33 cellular contexts compared by ENCODE assay signal in genomic region chr16:50986453-50986852, GRCh38.
DNase-seq lines count a peak whose midpoint lies in the region; ATAC-seq, FAIRE-seq and TF ChIP-seq lines count a peak whose summit lies in the region.
"Had no signal": no experiment of that assay in that cellular context is flagged by ENCODE, and none has a peak within 500 bp of the region (broad histone marks: within the 10 kb centered on the region; RNA-seq: fewer than 3 reads in every experiment).

No MANE protein-coding gene starts in this region.

- TF ChIP-seq POLR2A in HepG2 (IDR thresholded peaks at IDR 0.05; ENCODE audit: insufficient read depth in 1 of 2, low read depth in 2 of 2, low read length in 2 of 2), result no peak
- no peak for TF ChIP-seq POLR2A in right lobe of liver (IDR thresholded peaks at IDR 0.05)

- H3K4me1 Mint-ChIP-seq in activated naive CD8-positive, alpha-beta T cell treated with anti-CD3 and anti-CD28 coated beads for 36 hours, result no peaks in the 10 kb centered on the region
- H3K4me1 Mint-ChIP-seq: B cell; CD4-positive, alpha-beta memory T cell; CD4-positive, CD25-positive, alpha-beta regulatory T cell; CD8-positive, alpha-beta memory T cell had no signal

- H3K9ac ChIP-seq in HepG2 (ENCODE audit: insufficient read depth, low read depth, low read length), result no peak overlapping the region
- H3K9ac ChIP-seq: BLaER1; BLaER1 treated with 17β-estradiol and CSF1 and Interleukin-3, amounts not matched to agents 10 nM and 100 nM had no signal

- no peaks in the 10 kb centered on the region for H4K20me1 ChIP-seq in HepG2 (ENCODE audit: insufficient read depth, low read length)
- H4K20me1 ChIP-seq: BLaER1; BLaER1 treated with 17β-estradiol and CSF1 and Interleukin-3, amounts not matched to agents 10 nM and 100 nM had no signal

- DNase-seq in HepG2 (ENCODE audit: low spot score) (no peak), right lobe of liver (no peak)
- no peak for DNase-seq in activated naive CD8-positive, alpha-beta T cell treated with anti-CD3 and anti-CD28 coated beads for 36 hours
- DNase-seq: 8988T; ACHN; AML-193; BE2C; C1 segment of cervical spinal cord; Caco-2; Calu3; CD4-positive, alpha-beta memory T cell; CD4-positive, alpha-beta T cell; CD4-positive, CD25-positive, alpha-beta regulatory T cell; CD8-positive, alpha-beta memory T cell; CD8-positive, alpha-beta T cell; COR-L47; DMS 273 treated with DMSO at 0.1 percent for 48 hours; DMS153; DMS53; DMS79; DMS79 treated with DMSO at 0.1 percent for 48 hours; DND-41; EL had no signal

- H3K27ac Mint-ChIP-seq in activated naive CD8-positive, alpha-beta T cell treated with anti-CD3 and anti-CD28 coated beads for 36 hours, result no peak overlapping the region
- H3K27ac Mint-ChIP-seq: B cell; CD14-positive monocyte; CD4-positive, alpha-beta memory T cell; CD4-positive, alpha-beta T cell; CD4-positive, CD25-positive, alpha-beta regulatory T cell; CD8-positive, alpha-beta memory T cell; CD8-positive, alpha-beta T cell had no signal

- no peaks in the 10 kb centered on the region for H3K27me3 ChIP-seq in HepG2 (ENCODE audit: control insufficient read depth in 1 of 2, insufficient read depth in 2 of 2, low read length in 2 of 2)
- no peaks in the 10 kb centered on the region for H3K27me3 ChIP-seq in right lobe of liver
- H3K27me3 ChIP-seq: BE2C; BLaER1; BLaER1 treated with 17β-estradiol and CSF1 and Interleukin-3, amounts not matched to agents 10 nM and 100 nM had no signal

- H3K36me3 ChIP-seq in HepG2 (replicated peaks in 1 of 2; ENCODE audit: control insufficient read depth in 1 of 2, insufficient read depth in 2 of 2, low read length in 2 of 2) (no peaks in the 10 kb centered on the region), right lobe of liver (no peaks in the 10 kb centered on the region), HEK293 (ENCODE audit: control insufficient read depth in 2 of 2, insufficient read depth in 1 of 2, low read length in 2 of 2) (no peaks in the 10 kb centered on the region)
- H3K36me3 ChIP-seq: BE2C; BLaER1; BLaER1 treated with 17β-estradiol and CSF1 and Interleukin-3, amounts not matched to agents 10 nM and 100 nM had no signal

- no peak overlapping the region for H3K4me3 Mint-ChIP-seq in activated naive CD8-positive, alpha-beta T cell treated with anti-CD3 and anti-CD28 coated beads for 36 hours
- H3K4me3 Mint-ChIP-seq: B cell; CD14-positive monocyte; CD4-positive, alpha-beta memory T cell; CD4-positive, alpha-beta T cell; CD4-positive, CD25-positive, alpha-beta regulatory T cell; CD8-positive, alpha-beta memory T cell; CD8-positive, alpha-beta T cell had no signal

- no peaks in the 10 kb centered on the region for H3K36me3 Mint-ChIP-seq in activated naive CD8-positive, alpha-beta T cell treated with anti-CD3 and anti-CD28 coated beads for 36 hours
- H3K36me3 Mint-ChIP-seq: CD14-positive monocyte; CD4-positive, alpha-beta memory T cell; CD4-positive, CD25-positive, alpha-beta regulatory T cell; CD8-positive, alpha-beta memory T cell; CD8-positive, alpha-beta T cell had no signal

- H3K4me1 ChIP-seq in HepG2 (ENCODE audit: insufficient read depth, low read length), result no peaks in the 10 kb centered on the region
- peaks cover 0 to 12% (median 5%) of the 10 kb centered on the region in 4 donors for H3K4me1 ChIP-seq in right lobe of liver
- no peaks in the 10 kb centered on the region for H3K4me1 ChIP-seq in HEK293 (ENCODE audit: control insufficient read depth, insufficient read depth, low read length)
- H3K4me1 ChIP-seq: A549, BE2C, Caco-2 had no signal

- no peak for TF ChIP-seq CTCF in HepG2 (CRISPR knock-in tag; IDR thresholded peaks at IDR 0.05)
- TF ChIP-seq CTCF in right lobe of liver (IDR thresholded peaks at IDR 0.05), result no peak
- TF ChIP-seq CTCF in HEK293 (tag by site-specific recombination; IDR thresholded peaks at IDR 0.05), result no peak

- no peak for TF ChIP-seq RAD21 in HepG2 (CRISPR knock-in tag; IDR thresholded peaks at IDR 0.05)

- H3K9me3 Mint-ChIP-seq in activated naive CD8-positive, alpha-beta T cell treated with anti-CD3 and anti-CD28 coated beads for 36 hours, result no peaks in the 10 kb centered on the region

- H3K4me2 ChIP-seq in HepG2 (ENCODE audit: low read depth, low read length), result no peak overlapping the region
- H3K4me2 ChIP-seq: A549 had no signal

- no peak for FAIRE-seq in HepG2 (lab: Jason Lieb, UNC)
- FAIRE-seq: A204.1, A549, D721Med had no signal

- H2AFZ ChIP-seq in HepG2 (ENCODE audit: low read length), result no peak overlapping the region

- BruUV-seq in HepG2 (replicated peaks; lab: Mats Ljungman, UMichigan), result no TSS peak

- H3K27ac ChIP-seq in HepG2 (ENCODE audit: extremely low read length, insufficient read depth, low read length), result no peak overlapping the region
- H3K27ac ChIP-seq in right lobe of liver, result no peak overlapping the region
- H3K27ac ChIP-seq in HEK293 (ENCODE audit: extremely low read depth, low read depth, low read length), result no peak overlapping the region
- H3K27ac ChIP-seq: 22Rv1; A549; BLaER1 treated with 17β-estradiol and CSF1 and Interleukin-3, amounts not matched to agents 10 nM and 100 nM; C4-2B had no signal

- H3K27me3 Mint-ChIP-seq in activated naive CD8-positive, alpha-beta T cell treated with anti-CD3 and anti-CD28 coated beads for 36 hours, result no peaks in the 10 kb centered on the region
- H3K27me3 Mint-ChIP-seq: B cell had no signal

- 47% methylated on average over 5 of the region's 5 CpGs for WGBS in HepG2 (ENCODE audit: low lambda C conversion rate)
- WGBS in right lobe of liver (ENCODE audit: insufficient coverage, low coverage, low lambda C conversion rate, missing lambda C conversion rate), result 70% methylated on average over 5 of the region's 5 CpGs

- in situ Hi-C loops in HepG2 (cut with HindIII; ENCODE audit: extremely low pct_ligation_motif_present, low pct_unique_long_range_greater_than_20kb), result no loop called here

- no peaks in the 10 kb centered on the region for H3K9me3 ChIP-seq in HepG2 (ENCODE audit: low read length)
- H3K9me3 ChIP-seq in right lobe of liver, result no peaks in the 10 kb centered on the region
- H3K9me3 ChIP-seq in HEK293 (ENCODE audit: control insufficient read depth, insufficient read depth, low read depth, low read length), result no peaks in the 10 kb centered on the region
- H3K9me3 ChIP-seq: A549, BE2C, Caco-2 had no signal

- intact Hi-C loops in HepG2 (cut with micrococcal nuclease; ENCODE audit: unreplicated experiment) (no loop called here), right lobe of liver (cut with DNase I) (no loop called here)

- ATAC-seq in HepG2 (no peak), right lobe of liver (no peak)
- ATAC-seq: A549; CD8-positive, alpha-beta T cell had no signal

- no peak for TF ChIP-seq EP300 in HepG2 (IDR thresholded peaks at IDR 0.05; ENCODE audit: low read depth in 2 of 2, low read length in 2 of 2)
- no peak for TF ChIP-seq EP300 in HepG2 (CRISPR knock-in tag; IDR thresholded peaks at IDR 0.05; ENCODE audit: borderline replicate concordance)

- H3K79me2 ChIP-seq in HepG2 (ENCODE audit: insufficient read depth, low read length), result no peaks in the 10 kb centered on the region

- POLR2A ChIA-PET in HepG2 (lab: Yijun Ruan, JAX) (no interaction called here), HEK293 (lab: Yijun Ruan, JAX) (no interaction called here)

- H3K4me3 ChIP-seq in HepG2 (replicated peaks in 1 of 3; ENCODE audit: insufficient read depth in 1 of 3, low read depth in 2 of 3, low read length in 3 of 3) (no peak overlapping the region), right lobe of liver (no peak overlapping the region), HEK293 (ENCODE audit: low read depth, low read length) (no peak overlapping the region)
- H3K4me3 ChIP-seq: A549; BLaER1; BLaER1 treated with 17β-estradiol and CSF1 and Interleukin-3, amounts not matched to agents 10 nM and 100 nM had no signal

- CTCF ChIA-PET in HepG2 (lab: Yijun Ruan, JAX; ENCODE audit: low intra/inter-chr PET ratio, low total read pairs) (no interaction called here), HEK293 (lab: Yijun Ruan, JAX) (no interaction called here)

TF ChIP-seq in HEK293, 187 proteins besides CTCF, POLR2A, EP300 and RAD21:
- TF ChIP-seq RBAK (tag by site-specific recombination; IDR thresholded peaks at IDR 0.05) (peak; percentile 82; the same call in 1 of the 2 replicates), MZF1 (tag by site-specific recombination; IDR thresholded peaks at IDR 0.05; ENCODE audit: borderline replicate concordance) (no peak)

Comparison
In these comparisons a context has a peak if more than half of its experiments do, and no peak if none do; other contexts are left out.
1. Of the 63 proteins assayed by ChIP-seq in both HepG2 and HEK293: peak only in HepG2: none; only in HEK293: none; in both: RBAK; in neither: 62.